In genomic region chr1:145845514-145846161, GRCh38 we compare ENCODE assay signal across 8 cellular contexts. TPM values are rescaled to one million over a fixed set of nuclear protein-coding genes. Genes with fewer than 3 reads are reported as not detected.
DNase-seq lines count a peak whose midpoint lies in the region; ATAC-seq and TF ChIP-seq lines count a peak whose summit lies in the region.

A gene with protein sequence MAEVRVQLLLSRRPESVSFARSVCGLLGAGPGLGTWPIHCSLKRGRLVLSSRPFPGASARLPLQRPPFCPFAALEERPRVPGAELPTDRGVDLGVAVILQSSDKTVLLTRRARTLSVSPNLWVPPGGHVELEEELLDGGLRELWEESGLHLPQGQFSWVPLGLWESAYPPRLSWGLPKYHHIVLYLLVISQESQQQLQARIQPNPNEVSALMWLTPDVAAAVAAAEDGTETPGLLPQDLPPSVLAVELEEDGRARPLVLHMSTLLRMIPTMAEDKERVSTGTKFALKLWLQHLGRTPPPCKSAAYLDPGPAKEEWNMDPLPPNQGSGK (plus strand): TSS chr1:145845630. CDS start chr1:145845641, 11 bp downstream.

- ATAC-seq in GM18505 (IDR thresholded peaks at IDR 0.05; ENCODE audit: unreplicated experiment) = peak; percentile 64
- peak; percentile 53 for ATAC-seq in HG03025 (IDR thresholded peaks at IDR 0.05; ENCODE audit: low FRiP score, unreplicated experiment)

- no peaks in the 10 kb centered on the region for H3K9me3 Mint-ChIP-seq in chondrocyte (ENCODE audit: low read depth)

- H3K27me3 Mint-ChIP-seq in chondrocyte (ENCODE audit: low read depth) = no peaks in the 10 kb centered on the region

- peaks cover 15% of the 10 kb centered on the region for H3K36me3 Mint-ChIP-seq in chondrocyte (ENCODE audit: low read depth)

- peak; percentile 95 for TF ChIP-seq CTCF in chondrocyte (IDR thresholded peaks at IDR 0.05)

- no peak within 1 kb of the TSS for H3K4me3 Mint-ChIP-seq in chondrocyte (ENCODE audit: unreplicated experiment)

- peak within 1 kb of the TSS; percentile 71 for H3K27ac Mint-ChIP-seq in chondrocyte (ENCODE audit: unreplicated experiment)

- peak; percentile 67 for TF ChIP-seq POLR2A in GM18505 (IDR thresholded peaks at IDR 0.05; ENCODE audit: borderline replicate concordance, extremely low read depth, insufficient read depth, insufficient read length)

- DNase-seq in 8988T (peak; percentile 84), NCI-H2196 (lab: John Stamatoyannopoulos, UW; ENCODE audit: unreplicated experiment) (peak; percentile 85), chondrocyte (ENCODE audit: low spot score) (peak; percentile 95), left kidney (ENCODE audit: low read depth, low spot score) (peak; percentile 93)
- DNase-seq in activated CD4-positive, CD25-positive, alpha-beta regulatory T cell treated with anti-CD3 and anti-CD28 coated beads, Interleukin-2, amount 50 U/mL, for 72 hours = peak; percentile 76
- DNase-seq in stimulated activated CD4-positive, alpha-beta T cell treated with anti-CD3 and anti-CD28 coated beads, Interleukin-2, amount 100 ng/mL, for 48 hours = peak; percentile 78 to 79

- H3K4me1 Mint-ChIP-seq in chondrocyte (ENCODE audit: low read depth) = peaks cover 26% of the 10 kb centered on the region

RNA-seq across cellular contexts. Expression of the gene that starts here (rescaled TPM):
- total RNA-seq in chondrocyte = 3.8 to 7.3 TPM (median 6.5 TPM) in 3 replicates

Comparison
In these comparisons a context has a peak if more than half of its experiments do, and no peak if none do; other contexts are left out.
1. Peak in every context shown above with its lines: DNase-seq and ATAC-seq.